8 cellular contexts compared by ENCODE assay signal in the genomic region with DNA sequence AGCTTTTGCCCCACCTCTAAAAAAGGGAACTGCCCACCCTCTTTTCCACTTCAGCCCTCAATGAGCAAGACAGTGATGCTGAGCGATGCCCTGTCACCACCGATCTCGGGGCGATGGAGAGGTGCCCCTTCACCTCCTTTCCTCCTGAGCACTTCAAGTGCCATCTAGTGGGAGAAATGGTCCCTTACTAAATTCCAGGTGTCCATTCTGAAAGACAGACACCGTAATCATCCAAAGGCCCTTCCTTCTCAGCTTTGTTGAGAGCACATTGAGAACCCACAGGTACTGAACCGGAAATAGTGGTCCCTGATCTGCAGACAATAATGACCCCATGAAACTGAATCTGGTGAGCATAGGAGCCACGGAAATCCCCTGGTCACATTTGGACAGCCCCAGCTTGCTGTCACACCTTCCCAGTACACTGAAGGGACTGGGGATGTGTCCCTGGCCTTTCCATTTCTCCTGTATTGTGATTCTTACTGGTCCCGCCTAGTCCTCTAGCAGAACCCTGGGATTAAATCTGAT. TPM values are rescaled to one million over a fixed set of nuclear protein-coding genes. Genes with fewer than 3 reads are reported as not detected.
A peak's percentile ranks its signal among the peaks of the same experiment; 100 is the strongest.
DNase-seq lines count a peak whose midpoint lies in the region; ATAC-seq lines count a peak whose summit lies in the region.

No MANE protein-coding gene starts in this region.

- POLR2A ChIA-PET in CD4-positive, alpha-beta memory T cell (lab: Charles Lee; ENCODE audit: partially characterized antibody), result interaction anchor here (2.0 kb wide), 1 partner anchor 10 kb away, joined by 4 read pairs; no protein-coding TSS in a partner anchor

- peak; percentile 82 for ATAC-seq in GM18868 (IDR thresholded peaks at IDR 0.05; ENCODE audit: unreplicated experiment)
- ATAC-seq in HG02970 (IDR thresholded peaks at IDR 0.05; ENCODE audit: low FRiP score, unreplicated experiment), result peak; percentile 82
- peak; percentile 45 to 46 for ATAC-seq in activated T-cell treated with anti-CD3 and anti-CD28 coated beads, Interleukin-2, amount 50 U/mL, for 72 hours (replicated peaks in 1 of 2)

- CTCF ChIA-PET in CD4-positive, alpha-beta memory T cell (lab: Charles Lee; ENCODE audit: partially characterized antibody), result interaction anchor here (0.8 to 7.4 kb wide), 26 partner anchors 10 to 761 kb away, joined by 3 to 87 read pairs (median 4); a partner anchor contains a TSS

- intact Hi-C loops in CD4-positive, alpha-beta memory T cell (cut with micrococcal nuclease), result loop anchor here (1.0 kb wide), 1 partner anchor 491 kb away; no protein-coding TSS in a partner anchor

- no peak overlapping the region for H3K4me3 ChIP-seq in CD4-positive, alpha-beta memory T cell (ENCODE audit: low read length in 2 of 2)

- H3K27ac Mint-ChIP-seq in CD4-positive, alpha-beta memory T cell, result peak overlapping the region in 5 of 7 donors; percentile 33 to 95 (median 88)
- peak overlapping the region; percentile 72 for H3K27ac Mint-ChIP-seq in activated T-cell treated with anti-CD3 and anti-CD28 coated beads, Interleukin-2, amount 50 U/mL, for 72 hours

- no peaks in the 10 kb centered on the region for H3K27me3 Mint-ChIP-seq in CD4-positive, alpha-beta memory T cell
- H3K27me3 Mint-ChIP-seq in activated T-cell treated with anti-CD3 and anti-CD28 coated beads, Interleukin-2, amount 50 U/mL, for 72 hours (ENCODE audit: low read depth), result no peaks in the 10 kb centered on the region

- peak overlapping the region in 4 of 8 donors; percentile 47 to 84 (median 75) for H3K4me3 Mint-ChIP-seq in CD4-positive, alpha-beta memory T cell
- H3K4me3 Mint-ChIP-seq in activated T-cell treated with anti-CD3 and anti-CD28 coated beads, Interleukin-2, amount 50 U/mL, for 72 hours, result peak overlapping the region; percentile 13 to 63

- H3K36me3 ChIP-seq in CD4-positive, alpha-beta memory T cell (ENCODE audit: insufficient read depth, low read length), result no peaks in the 10 kb centered on the region

- H3K27ac ChIP-seq in CD4-positive, alpha-beta memory T cell (ENCODE audit: low read depth, low read length), result no peak overlapping the region

- no peaks in the 10 kb centered on the region for H3K36me3 Mint-ChIP-seq in CD4-positive, alpha-beta memory T cell
- peaks cover 0 to 2% of the 10 kb centered on the region in 2 donors for H3K36me3 Mint-ChIP-seq in activated T-cell treated with anti-CD3 and anti-CD28 coated beads, Interleukin-2, amount 50 U/mL, for 72 hours (ENCODE audit: insufficient read depth in 2 of 2)

- H3K9me3 ChIP-seq in CD4-positive, alpha-beta memory T cell (ENCODE audit: control insufficient read depth in 1 of 2, low read length in 2 of 2), result no peaks in the 10 kb centered on the region

- H3K4me1 ChIP-seq in CD4-positive, alpha-beta memory T cell (ENCODE audit: insufficient read depth, low read length), result peaks cover 31% of the 10 kb centered on the region

- peaks cover 0 to 3% (median 0%) of the 10 kb centered on the region in 8 donors for H3K9me3 Mint-ChIP-seq in CD4-positive, alpha-beta memory T cell
- no peaks in the 10 kb centered on the region for H3K9me3 Mint-ChIP-seq in activated T-cell treated with anti-CD3 and anti-CD28 coated beads, Interleukin-2, amount 50 U/mL, for 72 hours

- peak; percentile 37 to 44 (median 40) for DNase-seq in CD4-positive, alpha-beta memory T cell
- peak; percentile 51 for DNase-seq in NCI-H2171 treated with DMSO at 0.1 percent for 48 hours (lab: John Stamatoyannopoulos, UW)
- DNase-seq in activated T-cell treated with anti-CD3 and anti-CD28 coated beads, Interleukin-2, amount 50 U/mL, for 72 hours, result peak; percentile 52 to 58
- DNase-seq in glomerular visceral epithelial cell (ENCODE audit: extremely low spot score), result peak; percentile 47
- DNase-seq in stimulated activated CD4-positive, alpha-beta T cell treated with anti-CD3 and anti-CD28 coated beads, Interleukin-2, amount 100 ng/mL, for 4 hours (ENCODE audit: low read depth), result peak; percentile 43
- no peak for DNase-seq in epidermal melanocyte (ENCODE audit: insufficient read length, low spot score)

- H3K27me3 ChIP-seq in CD4-positive, alpha-beta memory T cell (ENCODE audit: insufficient read depth, low read length), result no peaks in the 10 kb centered on the region

- peaks cover 28 to 37% (median 36%) of the 10 kb centered on the region in 4 donors for H3K4me1 Mint-ChIP-seq in CD4-positive, alpha-beta memory T cell
- H3K4me1 Mint-ChIP-seq in activated T-cell treated with anti-CD3 and anti-CD28 coated beads, Interleukin-2, amount 50 U/mL, for 72 hours (ENCODE audit: low read depth), result peaks cover 43% of the 10 kb centered on the region

RNA-seq across cellular contexts. Expression of a gene that starts 38.5 kb away (rescaled TPM):
- 10 to 100 TPM; 19.2 to 21.1 TPM for total RNA-seq in CD4-positive, alpha-beta memory T cell
- 10 to 100 TPM; 14.0 to 15.6 TPM for polyA plus RNA-seq in CD4-positive, alpha-beta memory T cell
- 10 to 100 TPM; 17.0 to 23.5 TPM for total RNA-seq in activated T-cell treated with anti-CD3 and anti-CD28 coated beads, Interleukin-2, amount 50 U/mL, for 72 hours

RNA-seq across cellular contexts. Expression of a gene that starts 54.6 kb away (rescaled TPM):
- 1 to 10 TPM; 4.4 to 4.8 TPM for total RNA-seq in CD4-positive, alpha-beta memory T cell
- polyA plus RNA-seq in CD4-positive, alpha-beta memory T cell, result 1 to 10 TPM; 1.7 to 2.5 TPM
- 10 to 100 TPM; 36.5 to 38.9 TPM for total RNA-seq in activated T-cell treated with anti-CD3 and anti-CD28 coated beads, Interleukin-2, amount 50 U/mL, for 72 hours

Comparison
In these comparisons a context has a peak if more than half of its experiments do, and no peak if none do; other contexts are left out.
1. RNA of a gene that starts 54.6 kb away (total RNA-seq): 36.5 to 38.9 TPM in activated T-cell treated with anti-CD3 and anti-CD28 coated beads, Interleukin-2, amount 50 U/mL, for 72 hours; 4.4 to 4.8 TPM in CD4-positive, alpha-beta memory T cell; every median in the first group is over 4 times any median in the second.
2. Peak in every context shown above with its lines, with median percentiles within 50 percentile points of each other: ATAC-seq.